18 cellular contexts compared by ENCODE assay signal in the genomic region with DNA sequence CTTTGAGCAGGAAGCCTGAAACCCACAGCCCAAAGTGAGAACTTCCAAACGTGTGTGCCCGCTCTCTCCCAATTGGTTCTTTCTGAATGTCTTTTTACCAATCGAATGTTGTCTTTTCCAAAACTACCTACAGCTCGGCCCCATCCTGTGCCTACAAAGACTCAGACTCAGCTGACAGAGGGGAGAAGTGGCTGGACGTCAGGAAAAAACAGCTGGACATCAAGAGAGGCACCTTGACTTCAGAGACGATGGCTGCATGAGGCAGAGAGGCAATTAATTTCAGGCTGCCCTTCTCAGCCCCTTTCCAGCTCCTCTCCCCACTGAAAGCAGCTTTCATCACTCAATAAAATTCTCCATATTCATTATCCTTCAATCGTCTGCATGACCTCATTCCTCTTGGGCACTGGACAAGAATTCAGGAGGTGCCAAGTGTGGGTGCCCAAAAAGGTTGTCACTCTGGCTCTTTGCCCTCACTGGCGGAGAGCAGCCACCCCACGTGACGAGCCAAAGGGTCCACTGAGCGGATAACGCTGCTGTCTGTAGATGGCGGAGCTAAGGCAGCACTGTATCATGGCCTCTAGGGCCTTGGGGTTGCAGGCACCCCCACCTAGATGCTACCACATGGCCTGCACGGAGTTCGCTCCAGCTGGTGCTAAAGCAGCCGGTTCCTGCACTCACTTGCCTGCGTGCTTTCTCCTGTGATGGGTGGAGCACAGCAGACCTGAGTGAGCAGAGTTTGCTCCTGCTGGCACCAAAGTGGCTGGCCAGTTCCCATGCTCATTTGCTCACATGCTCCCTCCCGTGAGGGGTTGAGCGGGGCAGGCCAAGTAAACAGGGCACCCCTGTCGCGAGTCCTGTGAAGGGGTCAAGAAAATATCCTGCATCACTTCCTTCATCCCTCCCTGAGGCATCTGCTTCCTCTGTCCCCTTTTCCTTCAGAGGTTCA.
"Had no signal": no experiment of that assay in that cellular context is flagged by ENCODE, and none has a peak within 500 bp of the region (broad histone marks: within the 10 kb centered on the region; RNA-seq: fewer than 3 reads in every experiment).

No MANE protein-coding gene starts in this region.

- H3K36me3 ChIP-seq: gastrocnemius medialis, transverse colon had no signal

- H3K27me3 Mint-ChIP-seq: activated naive CD8-positive, alpha-beta T cell had no signal

- H3K4me3 ChIP-seq: dorsolateral prefrontal cortex, gastrocnemius medialis, lung, transverse colon had no signal

- FAIRE-seq: colon, endometrium had no signal

- H3K4me1 ChIP-seq: transverse colon had no signal

- H3K4me3 Mint-ChIP-seq: activated naive CD8-positive, alpha-beta T cell; immature natural killer cell; mesothelial cell of epicardium; nephron had no signal

- DNase-seq: activated CD4-positive, alpha-beta T cell treated with anti-CD3 and anti-CD28 coated beads, Interleukin-2, amount 50 U/mL, for 4 hours; activated CD4-positive, CD25-positive, alpha-beta regulatory T cell treated with anti-CD3 and anti-CD28 coated beads, Interleukin-2, amount 50 U/mL, for 72 hours; activated gamma-delta T cell treated with Interleukin-2 at 50 U/mL for 16 hours; gastrocnemius medialis; immature natural killer cell; stimulated activated naive CD4-positive, alpha-beta T cell treated with Interleukin-2 at 50 U/mL for 16 hours; SW 1271; T-helper 2 cell; transverse colon had no signal

- H3K27ac Mint-ChIP-seq: immature natural killer cell, mesothelial cell of epicardium, nephron had no signal

- H3K9me3 ChIP-seq: gastrocnemius medialis, transverse colon had no signal

- H3K4me1 Mint-ChIP-seq: nephron had no signal

- H3K27ac ChIP-seq: dorsolateral prefrontal cortex, gastrocnemius medialis, transverse colon, VCaP had no signal

- H3K27me3 ChIP-seq: dorsolateral prefrontal cortex, gastrocnemius medialis, transverse colon had no signal

- ATAC-seq: esophagus mucosa, gastrocnemius medialis had no signal
